In the genomic region with DNA sequence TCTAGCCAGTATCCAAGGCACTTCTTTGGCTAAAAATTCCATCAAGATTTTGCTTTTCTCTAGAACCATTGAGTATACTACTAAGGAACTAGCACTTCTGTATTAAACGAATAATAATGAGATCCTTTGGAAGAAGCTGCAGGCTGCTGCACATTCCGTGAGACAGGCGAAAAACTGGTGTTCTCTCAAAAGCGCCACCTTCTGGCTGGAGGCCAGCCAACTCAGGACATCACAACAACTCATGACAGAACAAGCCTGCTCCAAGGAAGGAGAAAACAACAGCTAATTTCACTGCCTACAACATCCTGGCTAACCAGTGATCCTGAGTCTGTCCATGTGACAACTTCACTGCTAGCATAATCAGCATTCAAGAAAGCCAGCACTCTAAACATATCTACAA, we compare ENCODE assay signal across 8 cellular contexts.
A peak's percentile ranks its signal among the peaks of the same experiment; 100 is the strongest.
DNase-seq lines count a peak whose midpoint lies in the region; ATAC-seq and TF ChIP-seq lines count a peak whose summit lies in the region.

No MANE protein-coding gene starts in this region.

- no peak overlapping the region for H3K27ac ChIP-seq in cardiac muscle cell
- H3K27ac ChIP-seq in right cardiac atrium (ENCODE audit: low read length): no peak overlapping the region

- peak; percentile 60 for ATAC-seq in HG03565 (IDR thresholded peaks at IDR 0.05; ENCODE audit: unreplicated experiment)
- ATAC-seq in right cardiac atrium: no peak
- ATAC-seq in GM19035 (IDR thresholded peaks at IDR 0.05; ENCODE audit: unreplicated experiment): no peak

- H3K4me3 ChIP-seq in cardiac muscle cell (no peak overlapping the region), right cardiac atrium (ENCODE audit: low read length) (no peak overlapping the region)

- intact Hi-C loops in cardiac septum (cut with DNase I): no loop called here
- intact Hi-C loops in right cardiac atrium (cut with DNase I): no loop called here

- H3K27me3 ChIP-seq in cardiac muscle cell: no peaks in the 10 kb centered on the region
- no peaks in the 10 kb centered on the region for H3K27me3 ChIP-seq in right cardiac atrium (ENCODE audit: control insufficient read depth, insufficient read depth)

- peak; percentile 11 to 62 for DNase-seq in cardiac muscle cell (ENCODE audit: low read depth in 1 of 2, low spot score in 1 of 2)
- no peak for DNase-seq in cardiac septum (ENCODE audit: low spot score)
- DNase-seq in activated CD4-positive, alpha-beta T cell treated with anti-CD3 and anti-CD28 coated beads for 48 hours: peak; percentile 54
- peak in 2 of 3 donors; percentile 47 to 82 for DNase-seq in right cardiac atrium
- DNase-seq in NCI-H128 (lab: John Stamatoyannopoulos, UW; ENCODE audit: unreplicated experiment): no peak
- DNase-seq in mesenteric fat pad (ENCODE audit: low spot score): no peak

- peak; percentile 45 for TF ChIP-seq CTCF in cardiac muscle cell (IDR thresholded peaks at IDR 0.05; ENCODE audit: low read depth, low read length)

- H3K36me3 ChIP-seq in cardiac muscle cell: no peaks in the 10 kb centered on the region

- H3K9me3 ChIP-seq in cardiac muscle cell (ENCODE audit: low read depth) (no peaks in the 10 kb centered on the region), right cardiac atrium (ENCODE audit: control insufficient read depth, low read length) (no peaks in the 10 kb centered on the region)

- WGBS in right cardiac atrium: 53% methylated on average over 4 of the region's 4 CpGs

- H3K4me1 ChIP-seq in cardiac muscle cell (ENCODE audit: low read depth): no peaks in the 10 kb centered on the region
- no peaks in the 10 kb centered on the region for H3K4me1 ChIP-seq in right cardiac atrium (ENCODE audit: control insufficient read depth, insufficient read depth, low read length)

Comparison
In these comparisons a context has a peak if more than half of its experiments do, and no peak if none do; other contexts are left out.
1. DNase-seq: peak in cardiac muscle cell (2 of 2), activated CD4-positive, alpha-beta T cell treated with anti-CD3 and anti-CD28 coated beads for 48 hours (single experiment) and right cardiac atrium (2 of 3); none in cardiac septum (single experiment), NCI-H128 (single experiment) and mesenteric fat pad (single experiment).